ENCODE assay signal across 23 cellular contexts in genomic region chr14:25103820-25104219, GRCh38. TPM values are rescaled to one million over a fixed set of nuclear protein-coding genes. Genes with fewer than 3 reads are reported as not detected.
DNase-seq lines count a peak whose midpoint lies in the region; ATAC-seq, FAIRE-seq and TF ChIP-seq lines count a peak whose summit lies in the region.
"Had no signal": no experiment of that assay in that cellular context is flagged by ENCODE, and none has a peak within 500 bp of the region (broad histone marks: within the 10 kb centered on the region; RNA-seq: fewer than 3 reads in every experiment).

No MANE protein-coding gene starts in this region.

- H3K4me1 ChIP-seq in HepG2 (ENCODE audit: insufficient read depth, low read length): peaks cover 9% of the 10 kb centered on the region
- H3K4me1 ChIP-seq in right lobe of liver: no peaks in the 10 kb centered on the region
- peaks cover 4% of the 10 kb centered on the region for H3K4me1 ChIP-seq in Loucy (ENCODE audit: insufficient read depth, low read length, poor library complexity, severe bottlenecking)
- H3K4me1 ChIP-seq in H1 (replicated peaks in 1 of 4; ENCODE audit: control insufficient read depth in 3 of 4, insufficient read depth in 4 of 4, low read length in 3 of 4): no peaks in the 10 kb centered on the region
- H3K4me1 ChIP-seq in smooth muscle cell (ENCODE audit: low read depth): no peaks in the 10 kb centered on the region
- H3K4me1 ChIP-seq: BE2C, Caco-2 had no signal

- H3K9me3 Mint-ChIP-seq in glutamatergic neuron (ENCODE audit: unreplicated experiment): no peaks in the 10 kb centered on the region
- H3K9me3 Mint-ChIP-seq: CD4-positive, alpha-beta T cell had no signal

- H3K23ac ChIP-seq in H1 (ENCODE audit: insufficient read length): no peak overlapping the region

- no peak overlapping the region for H3K56ac ChIP-seq in H1 (replicated peaks; ENCODE audit: insufficient read length, low read depth, low read length)

- no peaks in the 10 kb centered on the region for H3K9me2 ChIP-seq in Loucy (replicated peaks; ENCODE audit: low read depth, low read length)

- FAIRE-seq in HepG2 (lab: Jason Lieb, UNC) (no peak), H1 (lab: Jason Lieb, UNC) (no peak)
- FAIRE-seq: A204.1, D721Med, G401.6, GM12892, GM18507, H54 had no signal

- intact Hi-C loops in HepG2 (cut with micrococcal nuclease; ENCODE audit: unreplicated experiment): no loop called here
- intact Hi-C loops in right lobe of liver (cut with DNase I): no loop called here

- H3K27ac Mint-ChIP-seq in glutamatergic neuron (ENCODE audit: unreplicated experiment): no peak overlapping the region
- H3K27ac Mint-ChIP-seq: CD4-positive, alpha-beta T cell; IgD-negative memory B cell had no signal

- H2BK12ac ChIP-seq in H1 (ENCODE audit: low read depth, low read length): no peak overlapping the region

- no peak overlapping the region for H3K14ac ChIP-seq in H1 (ENCODE audit: insufficient read length)

- H3K27me3 Mint-ChIP-seq in glutamatergic neuron (ENCODE audit: unreplicated experiment): no peaks in the 10 kb centered on the region

- TF ChIP-seq RAD21 in HepG2 (CRISPR knock-in tag; IDR thresholded peaks at IDR 0.05) (no peak), H1 (IDR thresholded peaks at IDR 0.05 in 1 of 2, conservative IDR thresholded peaks at IDR 0.05 in 1 of 2; ENCODE audit: low read depth in 2 of 2, low read length in 2 of 2) (peak in 1 of 2 experiments; percentile 11; a peak in 1 of 4 replicates)

- BruUV-seq in HepG2 (replicated peaks; lab: Mats Ljungman, UMichigan): no TSS peak

- TF ChIP-seq CTCF in HepG2 (CRISPR knock-in tag; IDR thresholded peaks at IDR 0.05) (no peak), right lobe of liver (IDR thresholded peaks at IDR 0.05) (no peak), Loucy (conservative IDR thresholded peaks at IDR 0.05; ENCODE audit: low read length) (no peak), H1 (IDR thresholded peaks at IDR 0.05; ENCODE audit: control extremely low read depth in 1 of 3, insufficient read depth in 1 of 3, low read depth in 1 of 3, low read length in 3 of 3) (no peak), smooth muscle cell (IDR thresholded peaks at IDR 0.05; ENCODE audit: borderline replicate concordance, insufficient read depth, poor library complexity, severe bottlenecking) (no peak), glutamatergic neuron (IDR thresholded peaks at IDR 0.05; ENCODE audit: partially characterized antibody, unreplicated experiment) (no peak)

- H2BK20ac ChIP-seq in H1 (ENCODE audit: low read length): no peak overlapping the region

- H3K4me2 ChIP-seq in HepG2 (ENCODE audit: low read depth, low read length): no peak overlapping the region
- no peak overlapping the region for H3K4me2 ChIP-seq in Loucy (ENCODE audit: low read depth, low read length, poor library complexity, severe bottlenecking)
- no peak overlapping the region for H3K4me2 ChIP-seq in H1 (ENCODE audit: insufficient read depth in 1 of 2, low read depth in 2 of 2, low read length in 2 of 2)
- H3K4me2 ChIP-seq in smooth muscle cell: no peak overlapping the region

- H3K4ac ChIP-seq in H1 (replicated peaks; ENCODE audit: insufficient read length, low read depth, low read length): no peak overlapping the region

- H4K91ac ChIP-seq in H1 (replicated peaks; ENCODE audit: insufficient read length, low read length): no peak overlapping the region

- 13% methylated on average over 2 of the region's 2 CpGs for WGBS in HepG2 (ENCODE audit: low lambda C conversion rate)
- 50% methylated on average over 2 of the region's 2 CpGs for WGBS in right lobe of liver (ENCODE audit: insufficient coverage, low coverage, low lambda C conversion rate, missing lambda C conversion rate)
- WGBS in H1 (ENCODE audit: extremely low coverage in 1 of 2, insufficient coverage in 1 of 2, insufficient read length in 1 of 2, insufficient replicate concordance in 2 of 2, low coverage in 1 of 2, low lambda C conversion rate in 2 of 2, missing lambda C conversion rate in 1 of 2), 2 experiments: 73% methylated on average over 2 of the region's 2 CpGs; no CpG with 5 or more reads in 1 of the 2 experiments
- 49% methylated on average over 2 of the region's 2 CpGs for WGBS in smooth muscle cell (ENCODE audit: low lambda C conversion rate)

- H3K27ac ChIP-seq in HepG2 (ENCODE audit: extremely low read length, insufficient read depth, low read length): no peak overlapping the region
- no peak overlapping the region for H3K27ac ChIP-seq in right lobe of liver
- H3K27ac ChIP-seq in H1 (ENCODE audit: low read depth, low read length): no peak overlapping the region
- H3K27ac ChIP-seq in smooth muscle cell (ENCODE audit: low read depth): peak overlapping the region; percentile 15
- H3K27ac ChIP-seq: HL-60 had no signal

- H4K5ac ChIP-seq in H1 (ENCODE audit: insufficient read length, low read depth, low read length): no peak overlapping the region

- H3K79me2 ChIP-seq in HepG2 (ENCODE audit: insufficient read depth, low read length) (no peaks in the 10 kb centered on the region), Loucy (ENCODE audit: insufficient read depth, low read length) (no peaks in the 10 kb centered on the region), H1 (ENCODE audit: control insufficient read depth in 1 of 2, insufficient read depth in 2 of 2, low read length in 2 of 2) (no peaks in the 10 kb centered on the region), smooth muscle cell (ENCODE audit: low read depth) (no peaks in the 10 kb centered on the region)

- POLR2A ChIA-PET in HepG2 (lab: Yijun Ruan, JAX) (no interaction called here), H1 (lab: Charles Lee; ENCODE audit: partially characterized antibody) (no interaction called here)

- no peak overlapping the region for H4K8ac ChIP-seq in H1 (ENCODE audit: extremely low read depth, insufficient read depth, low read length)

- no peak for DNase-seq in HepG2 (ENCODE audit: low spot score)
- no peak for DNase-seq in right lobe of liver
- no peak for DNase-seq in H1 (ENCODE audit: low read depth in 1 of 2, low spot score in 2 of 2)
- DNase-seq in smooth muscle cell (lab: John Stamatoyannopoulos, UW; ENCODE audit: unreplicated experiment): no peak
- no peak for DNase-seq in SHP77 (lab: John Stamatoyannopoulos, UW)
- DNase-seq in RPMI8226: no peak
- DNase-seq in glutamatergic neuron: no peak
- DNase-seq: ACHN; BE2C; C1 segment of cervical spinal cord; Caco-2; CD4-positive, alpha-beta T cell; HCEC 1CT; KBM-7 had no signal

- no peaks in the 10 kb centered on the region for H3K23me2 ChIP-seq in H1 (ENCODE audit: low read depth, low read length)

- H2BK5ac ChIP-seq in H1 (ENCODE audit: low read depth, low read length): no peak overlapping the region

- no peaks in the 10 kb centered on the region for H4K20me1 ChIP-seq in HepG2 (ENCODE audit: insufficient read depth, low read length)
- H4K20me1 ChIP-seq in Loucy (ENCODE audit: insufficient read depth, low read length, poor library complexity, severe bottlenecking): no peaks in the 10 kb centered on the region
- H4K20me1 ChIP-seq in H1 (replicated peaks in 1 of 2; ENCODE audit: control insufficient read depth in 1 of 2, insufficient read depth in 2 of 2, low read length in 2 of 2): no peaks in the 10 kb centered on the region
- no peaks in the 10 kb centered on the region for H4K20me1 ChIP-seq in smooth muscle cell (ENCODE audit: low read depth)

- H3F3A ChIP-seq in Loucy (ENCODE audit: low read depth): no peaks in the 10 kb centered on the region
- peaks cover 4% of the 10 kb centered on the region for H3F3A ChIP-seq in smooth muscle cell (ENCODE audit: low read depth)

- no peaks in the 10 kb centered on the region for H3K4me1 Mint-ChIP-seq in glutamatergic neuron (ENCODE audit: low read depth, unreplicated experiment)
- H3K4me1 Mint-ChIP-seq: IgD-negative memory B cell had no signal

- no peaks in the 10 kb centered on the region for H3K27me3 ChIP-seq in HepG2 (ENCODE audit: control insufficient read depth in 1 of 2, insufficient read depth in 2 of 2, low read length in 2 of 2)
- H3K27me3 ChIP-seq in right lobe of liver: no peaks in the 10 kb centered on the region
- H3K27me3 ChIP-seq in Loucy (ENCODE audit: insufficient read depth, low read length, poor library complexity, severe bottlenecking): no peaks in the 10 kb centered on the region
- no peaks in the 10 kb centered on the region for H3K27me3 ChIP-seq in H1 (replicated peaks in 1 of 4; ENCODE audit: control insufficient read depth in 3 of 4, extremely low read depth in 1 of 4, insufficient read depth in 3 of 4, low read length in 3 of 4)
- no peaks in the 10 kb centered on the region for H3K27me3 ChIP-seq in smooth muscle cell (ENCODE audit: low read depth)
- H3K27me3 ChIP-seq: BE2C had no signal

- H3K79me1 ChIP-seq in H1 (ENCODE audit: low read depth, low read length): no peaks in the 10 kb centered on the region

- no peaks in the 10 kb centered on the region for H3K36me3 Mint-ChIP-seq in glutamatergic neuron (ENCODE audit: unreplicated experiment)

- no peak overlapping the region for H3K9ac ChIP-seq in HepG2 (ENCODE audit: insufficient read depth, low read depth, low read length)
- no peak overlapping the region for H3K9ac ChIP-seq in Loucy (ENCODE audit: low read depth, low read length, poor library complexity, severe bottlenecking)
- H3K9ac ChIP-seq in H1 (replicated peaks in 1 of 4; ENCODE audit: extremely low read depth in 1 of 4, low read depth in 3 of 4, low read length in 3 of 4): no peak overlapping the region
- H3K9ac ChIP-seq in smooth muscle cell (ENCODE audit: low read depth): no peak overlapping the region

- peak; percentile 62 for ATAC-seq in HepG2
- ATAC-seq in right lobe of liver: no peak

- H3K9me3 ChIP-seq in HepG2 (ENCODE audit: low read length) (no peaks in the 10 kb centered on the region), right lobe of liver (no peaks in the 10 kb centered on the region), Loucy (ENCODE audit: insufficient read depth, low read depth, low read length) (no peaks in the 10 kb centered on the region), H1 (ENCODE audit: insufficient read depth in 2 of 2, low read depth in 1 of 2, low read length in 1 of 2) (no peaks in the 10 kb centered on the region), smooth muscle cell (replicated peaks; ENCODE audit: low read depth) (no peaks in the 10 kb centered on the region)
- H3K9me3 ChIP-seq: BE2C, Caco-2 had no signal

- no peak for TF ChIP-seq EP300 in HepG2 (IDR thresholded peaks at IDR 0.05; ENCODE audit: low read depth in 2 of 2, low read length in 2 of 2)
- TF ChIP-seq EP300 in HepG2 (CRISPR knock-in tag; IDR thresholded peaks at IDR 0.05; ENCODE audit: borderline replicate concordance): no peak
- no peak for TF ChIP-seq EP300 in H1 (IDR thresholded peaks at IDR 0.05; ENCODE audit: borderline replicate concordance in 1 of 2, low read depth in 2 of 2, low read length in 2 of 2)

- no peak overlapping the region for H3K18ac ChIP-seq in H1 (ENCODE audit: extremely low read depth, low read length)

- H2AFZ ChIP-seq in HepG2 (ENCODE audit: low read length): no peak overlapping the region
- H2AFZ ChIP-seq in Loucy (ENCODE audit: low read length): peak overlapping the region; percentile 83
- 0 out of 2 replicates have a peak overlapping the region, but pooled peaks have one; percentile 53 for H2AFZ ChIP-seq in H1 (ENCODE audit: low read length)
- peak overlapping the region; percentile 73 for H2AFZ ChIP-seq in smooth muscle cell (ENCODE audit: low read depth)

- no peak overlapping the region for H3K4me3 ChIP-seq in HepG2 (replicated peaks in 1 of 3; ENCODE audit: insufficient read depth in 1 of 3, low read depth in 2 of 3, low read length in 3 of 3)
- no peak overlapping the region for H3K4me3 ChIP-seq in right lobe of liver
- no peak overlapping the region for H3K4me3 ChIP-seq in Loucy (ENCODE audit: low read length, poor library complexity, severe bottlenecking)
- H3K4me3 ChIP-seq in H1 (ENCODE audit: extremely low read depth in 1 of 4, insufficient read depth in 2 of 4, low read depth in 3 of 4, low read length in 4 of 4): no peak overlapping the region
- no peak overlapping the region for H3K4me3 ChIP-seq in smooth muscle cell

- in situ Hi-C loops in HepG2 (cut with HindIII; ENCODE audit: extremely low pct_ligation_motif_present, low pct_unique_long_range_greater_than_20kb): no loop called here

- no peak overlapping the region for H2AK5ac ChIP-seq in H1 (ENCODE audit: low read depth, low read length)

- no peak overlapping the region for H2BK120ac ChIP-seq in H1 (replicated peaks; ENCODE audit: low read depth, low read length)

- H3K36me3 ChIP-seq in HepG2 (replicated peaks in 1 of 2; ENCODE audit: control insufficient read depth in 1 of 2, insufficient read depth in 2 of 2, low read length in 2 of 2): no peaks in the 10 kb centered on the region
- no peaks in the 10 kb centered on the region for H3K36me3 ChIP-seq in right lobe of liver
- no peaks in the 10 kb centered on the region for H3K36me3 ChIP-seq in Loucy (ENCODE audit: insufficient read depth, low read length)
- no peaks in the 10 kb centered on the region for H3K36me3 ChIP-seq in H1 (ENCODE audit: control insufficient read depth in 2 of 4, insufficient read depth in 4 of 4, low read length in 3 of 4)
- H3K36me3 ChIP-seq in smooth muscle cell (ENCODE audit: low read depth): no peaks in the 10 kb centered on the region
- H3K36me3 ChIP-seq: BE2C had no signal

- CTCF ChIA-PET in HepG2 (lab: Yijun Ruan, JAX; ENCODE audit: low intra/inter-chr PET ratio, low total read pairs) (no interaction called here), H1 (lab: Charles Lee; ENCODE audit: partially characterized antibody) (interaction anchor here (0.7 to 0.8 kb wide), 2 partner anchors 10 to 393 kb away, joined by 3 read pairs; no protein-coding TSS in a partner anchor)

- H3K4me3 Mint-ChIP-seq in glutamatergic neuron (ENCODE audit: unreplicated experiment): no peak overlapping the region
- H3K4me3 Mint-ChIP-seq: CD4-positive, alpha-beta T cell; IgD-negative memory B cell had no signal

- H2BK15ac ChIP-seq in H1 (ENCODE audit: low read length): no peak overlapping the region

- TF ChIP-seq POLR2A in HepG2 (IDR thresholded peaks at IDR 0.05; ENCODE audit: insufficient read depth in 1 of 2, low read depth in 2 of 2, low read length in 2 of 2) (no peak), right lobe of liver (IDR thresholded peaks at IDR 0.05) (no peak), H1 (IDR thresholded peaks at IDR 0.05; ENCODE audit: control extremely low read depth in 1 of 2, low read depth in 2 of 2, low read length in 2 of 2) (no peak)

RNA-seq across cellular contexts. Expression of gene STXBP6, which starts 53.9 kb away (rescaled TPM):
- total RNA-seq in HepG2 (2016; rRNA removed; fragmentation: Illumina TruSeq; extraction: Trizol) (35.3 and 43.2 TPM in 2 replicates), right lobe of liver (1 to 10 TPM in 4 of 6 experiments, under 1 TPM in 2; 0.55 to 1.7 (median 1.1) TPM), smooth muscle cell (144 and 160 TPM in 2 replicates), glutamatergic neuron (ENCODE audit: unreplicated experiment) (0.49 TPM)
- 21.2 TPM in 2 replicates for total RNA-seq in HepG2 (2016; cell fraction: cytosol; rRNA removed; fragmentation: Illumina TruSeq; extraction: Trizol; ENCODE audit: low read depth)
- total RNA-seq in HepG2 (2016; cell fraction: insoluble cytoplasmic fraction; rRNA removed; fragmentation: Illumina TruSeq; extraction: Trizol): 31.7 and 46.6 TPM in 2 replicates
- total RNA-seq in HepG2 (2016; cell fraction: membrane; rRNA removed; fragmentation: Illumina TruSeq; extraction: Trizol): 28.9 and 30.6 TPM in 2 replicates
- total RNA-seq in HepG2 (2016; cell fraction: nucleus; rRNA removed; fragmentation: Illumina TruSeq; extraction: Trizol): 26.2 and 27.2 TPM in 2 replicates
- polyA plus RNA-seq in HepG2 (2011; rRNA removed) (32.3 and 42.8 TPM in 2 replicates), H1 (2011; rRNA removed) (6.0 and 9.4 TPM in 2 replicates), smooth muscle cell (138 and 170 TPM in 2 replicates)
- 26.8 and 33.4 TPM in 2 replicates for polyA plus RNA-seq in HepG2 (2011; cell fraction: cytosol; rRNA removed)
- 10.0 and 11.5 TPM in 2 replicates for polyA plus RNA-seq in HepG2 (2011; cell fraction: nucleus; rRNA removed)
- 25.5 and 27.7 TPM in 2 replicates for polyA plus RNA-seq in HepG2 (2012)
- polyA plus RNA-seq in HepG2 (2016; cell fraction: cytosol; fragmentation: Illumina TruSeq; extraction: Trizol; ENCODE audit: low read depth): 19.0 and 23.1 TPM in 2 replicates
- 51.3 and 53.4 TPM in 2 replicates for polyA plus RNA-seq in HepG2 (2016; cell fraction: insoluble cytoplasmic fraction; fragmentation: Illumina TruSeq; extraction: Trizol; ENCODE audit: low read depth)
- polyA plus RNA-seq in HepG2 (2016; cell fraction: membrane; fragmentation: Illumina TruSeq; extraction: Trizol; ENCODE audit: low read depth): 25.8 and 28.4 TPM in 2 replicates
- 24.0 and 27.2 TPM in 2 replicates for polyA plus RNA-seq in HepG2 (2016; cell fraction: nucleus; fragmentation: Illumina TruSeq; extraction: Trizol; ENCODE audit: insufficient read depth, low read depth)
- 3.0 and 26.4 TPM in 2 replicates for polyA minus RNA-seq in HepG2 (2011; rRNA and poly(A)+ RNA removed; ENCODE audit: low replicate concordance)
- polyA minus RNA-seq in HepG2 (2011; cell fraction: cytosol; rRNA and poly(A)+ RNA removed): 19.6 and 20.8 TPM in 2 replicates
- polyA minus RNA-seq in HepG2 (2011; cell fraction: nucleus; rRNA and poly(A)+ RNA removed): 53.4 and 53.6 TPM in 2 replicates
- total RNA-seq in H1 (2021; fragmentation: NEBNext Ultra II Directional; extraction: Animal tissue kit (Norgen Biotek cat#: 25700)): 18.1 and 19.3 TPM in 2 replicates
- polyA plus RNA-seq in H1 (2011; cell fraction: cytosol; rRNA removed): 12.9 TPM
- polyA plus RNA-seq in H1 (2011; cell fraction: nucleus; rRNA removed): 6.3 TPM
- polyA plus RNA-seq in H1 (2012, experiment 1 of 2): 9.1 to 11.2 TPM (median 10.4 TPM) in 4 replicates
- 7.8 TPM for polyA plus RNA-seq in H1 (2012, experiment 2 of 2)
- polyA plus RNA-seq in H1 (2013, experiment 1 of 2): 6.9 TPM
- 7.3 TPM for polyA plus RNA-seq in H1 (2013, experiment 2 of 2)
- 15.9 and 20.1 TPM in 2 replicates for polyA minus RNA-seq in H1 (2011; rRNA and poly(A)+ RNA removed)
- 10.1 TPM for polyA minus RNA-seq in H1 (2011; cell fraction: cytosol; rRNA and poly(A)+ RNA removed)
- polyA minus RNA-seq in H1 (2011; cell fraction: nucleus; rRNA and poly(A)+ RNA removed): 17.1 TPM
- total RNA-seq: CD4-positive, alpha-beta T cell had no signal
- polyA plus RNA-seq: IgD-negative memory B cell had no signal
